Comparison of ENCODE assay signal across 10 cellular contexts in the genomic region with DNA sequence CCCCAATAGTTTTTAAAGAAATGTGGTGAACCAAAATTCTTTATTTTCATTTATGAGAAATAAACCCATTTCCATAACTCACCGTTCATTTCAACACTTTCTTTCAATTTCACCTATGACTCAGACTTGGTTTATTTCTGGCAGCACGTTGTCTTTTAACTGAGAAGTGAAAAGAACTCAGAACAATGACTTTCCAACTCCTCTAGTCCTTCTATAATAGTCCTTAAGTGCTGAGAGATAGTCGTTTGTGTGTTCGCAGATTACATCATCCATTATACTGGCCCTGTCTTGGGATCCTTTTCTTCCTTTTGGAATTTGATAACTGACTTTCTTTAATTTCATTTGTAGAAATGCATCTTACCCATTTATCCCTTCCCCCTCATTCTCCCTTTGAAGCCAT.
DNase-seq lines count a peak whose midpoint lies in the region; ATAC-seq and TF ChIP-seq lines count a peak whose summit lies in the region.
"Had no signal": no experiment of that assay in that cellular context is flagged by ENCODE, and none has a peak within 500 bp of the region (broad histone marks: within the 10 kb centered on the region; RNA-seq: fewer than 3 reads in every experiment).

No MANE protein-coding gene starts in this region.

- no peak overlapping the region for H3K27ac ChIP-seq in psoas muscle
- H3K27ac ChIP-seq: parathyroid adenoma had no signal

- H3K4me3 ChIP-seq in foreskin fibroblast (ENCODE audit: low read depth in 1 of 2, low read length in 2 of 2) (no peak overlapping the region), psoas muscle (no peak overlapping the region)

- H3K27ac Mint-ChIP-seq in activated CD4-positive, alpha-beta T cell treated with anti-CD3 and anti-CD28 coated beads for 36 hours: peak overlapping the region; percentile 89

- intact Hi-C loops in activated CD4-positive, alpha-beta T cell treated with anti-CD3 and anti-CD28 coated beads for 36 hours (cut with DNase I, micrococcal nuclease): loop anchor here (1.0 to 10.0 kb wide), 9 partner anchors 54 to 484 kb away; no protein-coding TSS in a partner anchor
- intact Hi-C loops in psoas muscle (cut with DNase I): no loop called here

- 30 to 40% (median 40%) methylated on average over 4 of the region's 4 CpGs for WGBS in psoas muscle, 3 donors

- POLR2A ChIA-PET in activated CD4-positive, alpha-beta T cell treated with anti-CD3 and anti-CD28 coated beads for 36 hours (lab: Charles Lee): no interaction called here

- no peaks in the 10 kb centered on the region for H3K36me3 ChIP-seq in psoas muscle (ENCODE audit: insufficient read depth in 1 of 2, low read depth in 1 of 2)

- no peaks in the 10 kb centered on the region for H3K4me1 ChIP-seq in psoas muscle
- H3K4me1 ChIP-seq: parathyroid adenoma had no signal

- peak overlapping the region; percentile 50 for H3K4me3 Mint-ChIP-seq in activated CD4-positive, alpha-beta T cell treated with anti-CD3 and anti-CD28 coated beads for 36 hours

- TF ChIP-seq CTCF in foreskin fibroblast (IDR thresholded peaks at IDR 0.05; ENCODE audit: low read depth, low read length) (no peak), psoas muscle (IDR thresholded peaks at IDR 0.05) (no peak)

- peaks cover 3% of the 10 kb centered on the region for H3K27me3 Mint-ChIP-seq in activated CD4-positive, alpha-beta T cell treated with anti-CD3 and anti-CD28 coated beads for 36 hours

- peaks cover 46% of the 10 kb centered on the region for H3K4me1 Mint-ChIP-seq in activated CD4-positive, alpha-beta T cell treated with anti-CD3 and anti-CD28 coated beads for 36 hours

- no peak for DNase-seq in activated CD4-positive, alpha-beta T cell treated with anti-CD3 and anti-CD28 coated beads for 36 hours
- DNase-seq in activated CD4-positive, alpha-beta T cell treated with anti-CD3 and anti-CD28 coated beads for 1 hour: no peak
- DNase-seq in foreskin fibroblast: peak; percentile 0 to 8
- DNase-seq in SIG-M5 (lab: John Stamatoyannopoulos, UW): no peak
- DNase-seq in glomerular visceral epithelial cell (ENCODE audit: extremely low spot score): no peak
- no peak for DNase-seq in psoas muscle
- DNase-seq: NCI-H1436 had no signal

- no peaks in the 10 kb centered on the region for H3K9me3 ChIP-seq in psoas muscle

- H3K36me3 Mint-ChIP-seq in activated CD4-positive, alpha-beta T cell treated with anti-CD3 and anti-CD28 coated beads for 36 hours (ENCODE audit: low read depth): no peaks in the 10 kb centered on the region

- CTCF ChIA-PET in activated CD4-positive, alpha-beta T cell treated with anti-CD3 and anti-CD28 coated beads for 36 hours (lab: Charles Lee): no interaction called here

- no peaks in the 10 kb centered on the region for H3K27me3 ChIP-seq in psoas muscle (ENCODE audit: insufficient read depth in 3 of 3, low read length in 2 of 3)

- peak; percentile 79 for ATAC-seq in activated CD4-positive, alpha-beta T cell treated with anti-CD3 and anti-CD28 coated beads for 36 hours
- ATAC-seq in GM21737 (IDR thresholded peaks at IDR 0.05; ENCODE audit: unreplicated experiment) (peak; percentile 89), HG03469 (IDR thresholded peaks at IDR 0.05; ENCODE audit: unreplicated experiment) (peak; percentile 80), psoas muscle (no peak)

- H3K9me3 Mint-ChIP-seq in activated CD4-positive, alpha-beta T cell treated with anti-CD3 and anti-CD28 coated beads for 36 hours (ENCODE audit: low read depth): no peaks in the 10 kb centered on the region

Comparison
In these comparisons a context has a peak if more than half of its experiments do, and no peak if none do; other contexts are left out.
1. ATAC-seq: peak in activated CD4-positive, alpha-beta T cell treated with anti-CD3 and anti-CD28 coated beads for 36 hours (single experiment), GM21737 (single experiment) and HG03469 (single experiment); none in psoas muscle (0 of 4).
2. DNase-seq: peak in foreskin fibroblast (2 of 2); none in activated CD4-positive, alpha-beta T cell treated with anti-CD3 and anti-CD28 coated beads for 36 hours (single experiment), activated CD4-positive, alpha-beta T cell treated with anti-CD3 and anti-CD28 coated beads for 1 hour (single experiment), SIG-M5 (single experiment), glomerular visceral epithelial cell (single experiment) and psoas muscle (0 of 2).
3. intact Hi-C loops: an anchor here in activated CD4-positive, alpha-beta T cell treated with anti-CD3 and anti-CD28 coated beads for 36 hours (1.0 to 10.0 kb wide); none called in psoas muscle.